Comparison of ENCODE assay signal across 7 cellular contexts in genomic region chr14:74612346-74613021, GRCh38. TPM values are rescaled to one million over a fixed set of nuclear protein-coding genes. Genes with fewer than 3 reads are reported as not detected.
A peak's percentile ranks its signal among the peaks of the same experiment; 100 is the strongest.
DNase-seq lines count a peak whose midpoint lies in the region; ATAC-seq lines count a peak whose summit lies in the region.

No MANE protein-coding gene starts in this region.

- no peaks in the 10 kb centered on the region for H3K36me3 Mint-ChIP-seq in activated CD8-positive, alpha-beta T cell treated with anti-CD3 and anti-CD28 coated beads, Interleukin-2, amount 10 ng/mL, durations not matched to agents 7 days and 5 days (ENCODE audit: low read depth)

- CTCF ChIA-PET in activated CD8-positive, alpha-beta T cell treated with anti-CD3 and anti-CD28 coated beads, Interleukin-2, amount 10 ng/mL, durations not matched to agents 7 days and 5 days (lab: Charles Lee), result interaction anchor here (0.5 to 4.5 kb wide), 35 partner anchors 8 to 292 kb away, joined by 3 to 62 read pairs (median 4); partner anchors contain the start of gene YLPM1

- peaks cover 22% of the 10 kb centered on the region for H3K4me1 Mint-ChIP-seq in activated CD8-positive, alpha-beta T cell treated with anti-CD3 and anti-CD28 coated beads, Interleukin-2, amount 10 ng/mL, durations not matched to agents 7 days and 5 days (ENCODE audit: low read depth)

- ATAC-seq in GM18498 (IDR thresholded peaks at IDR 0.05; ENCODE audit: unreplicated experiment), result peak; percentile 78
- peak; percentile 52 for ATAC-seq in HG03108 (IDR thresholded peaks at IDR 0.05; ENCODE audit: unreplicated experiment)
- peak; percentile 90 for ATAC-seq in activated CD8-positive, alpha-beta T cell treated with anti-CD3 and anti-CD28 coated beads, Interleukin-2, amount 10 ng/mL, durations not matched to agents 7 days and 5 days

- H3K27ac Mint-ChIP-seq in activated CD8-positive, alpha-beta T cell treated with anti-CD3 and anti-CD28 coated beads, Interleukin-2, amount 10 ng/mL, durations not matched to agents 7 days and 5 days, result no peak overlapping the region

- no peaks in the 10 kb centered on the region for H3K9me3 Mint-ChIP-seq in activated CD8-positive, alpha-beta T cell treated with anti-CD3 and anti-CD28 coated beads, Interleukin-2, amount 10 ng/mL, durations not matched to agents 7 days and 5 days (ENCODE audit: insufficient read depth)

- peak overlapping the region; percentile 73 for H3K4me3 Mint-ChIP-seq in activated CD8-positive, alpha-beta T cell treated with anti-CD3 and anti-CD28 coated beads, Interleukin-2, amount 10 ng/mL, durations not matched to agents 7 days and 5 days

- DNase-seq in NCI-H526 treated with DMSO at 0.1 percent for 48 hours (lab: John Stamatoyannopoulos, UW) (peak; percentile 31), medulla oblongata (ENCODE audit: extremely low spot score) (peak; percentile 73)
- peak; percentile 84 for DNase-seq in activated CD8-positive, alpha-beta T cell treated with anti-CD3 and anti-CD28 coated beads, Interleukin-2, amount 10 ng/mL, durations not matched to agents 7 days and 5 days
- peak; percentile 74 for DNase-seq in effector CD8-positive, alpha-beta T cell (lab: John Stamatoyannopoulos, UW)
- DNase-seq in stimulated activated CD4-positive, alpha-beta T cell treated with anti-CD3 and anti-CD28 coated beads, TNF-alpha, amount 100 ng/mL, for 48 hours (ENCODE audit: low read depth in 3 of 3), result peak; percentile 60 to 87 (median 65)

- H3K27me3 Mint-ChIP-seq in activated CD8-positive, alpha-beta T cell treated with anti-CD3 and anti-CD28 coated beads, Interleukin-2, amount 10 ng/mL, durations not matched to agents 7 days and 5 days (ENCODE audit: low read depth), result peaks cover 49% of the 10 kb centered on the region

- POLR2A ChIA-PET in activated CD8-positive, alpha-beta T cell treated with anti-CD3 and anti-CD28 coated beads, Interleukin-2, amount 10 ng/mL, durations not matched to agents 7 days and 5 days (lab: Charles Lee), result no interaction called here

RNA-seq across cellular contexts. Expression of gene LTBP2, which starts 0.4 kb away (rescaled TPM):
- under 1 TPM; 0.05 to 0.29 TPM for total RNA-seq in activated CD8-positive, alpha-beta T cell treated with anti-CD3 and anti-CD28 coated beads, Interleukin-2, amount 10 ng/mL, durations not matched to agents 7 days and 5 days

Comparison
In these comparisons a context has a peak if more than half of its experiments do, and no peak if none do; other contexts are left out.
1. Peak in every context shown above with its lines: DNase-seq and ATAC-seq.
2. DNase-seq: peak in every context shown above with its lines; median percentile 84 in activated CD8-positive, alpha-beta T cell treated with anti-CD3 and anti-CD28 coated beads, Interleukin-2, amount 10 ng/mL, durations not matched to agents 7 days and 5 days; 74 in effector CD8-positive, alpha-beta T cell; 73 in medulla oblongata; 65 in stimulated activated CD4-positive, alpha-beta T cell treated with anti-CD3 and anti-CD28 coated beads, TNF-alpha, amount 100 ng/mL, for 48 hours; 31 in NCI-H526 treated with DMSO at 0.1 percent for 48 hours.